Comparison of ENCODE assay signal across 8 cellular contexts in the genomic region with DNA sequence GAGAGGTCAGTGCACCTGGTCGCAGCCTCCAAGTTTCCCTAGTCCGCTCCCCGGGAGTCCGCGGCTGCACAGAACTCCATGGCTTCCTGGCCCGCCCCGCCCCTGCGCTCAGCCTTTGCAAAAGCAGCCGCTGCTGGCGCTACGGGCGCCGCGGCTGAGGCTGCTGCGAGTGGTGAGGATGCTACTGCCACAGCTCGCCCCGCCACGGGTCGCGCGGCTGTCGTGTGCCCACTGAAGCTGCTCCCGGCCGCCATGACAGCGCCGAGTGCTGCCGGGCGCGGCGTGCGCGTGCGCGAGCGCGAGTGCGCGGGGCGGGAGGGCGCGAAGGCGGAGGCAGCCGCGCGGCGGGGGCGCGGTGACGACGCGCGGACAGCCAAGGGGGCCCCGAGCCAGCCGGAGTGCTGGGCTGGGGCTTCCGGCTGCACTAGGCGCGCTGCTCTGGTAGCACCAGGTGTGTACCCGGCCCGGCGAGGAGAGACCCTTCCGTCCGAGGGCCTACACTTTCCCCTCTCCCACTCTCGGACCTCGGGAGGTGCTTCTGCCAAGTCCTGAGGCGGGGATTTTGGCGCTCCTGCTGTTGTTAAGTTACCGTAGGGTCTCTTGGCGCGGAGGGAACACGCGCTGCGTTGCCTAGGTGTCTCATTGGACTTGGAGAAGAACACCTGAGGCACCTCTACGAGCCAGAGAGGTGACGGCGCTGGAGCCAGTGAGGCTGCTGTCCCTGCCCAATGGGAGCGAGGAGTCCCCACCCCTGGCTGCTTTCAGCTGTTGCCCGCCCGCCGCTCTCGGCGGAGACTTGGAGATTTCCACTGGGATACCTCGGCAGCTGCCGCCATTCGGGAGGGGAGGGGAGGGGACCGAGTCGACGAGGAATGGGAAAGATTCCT. TPM values are rescaled to one million over a fixed set of nuclear protein-coding genes. Genes with fewer than 3 reads are reported as not detected.
DNase-seq lines count a peak whose midpoint lies in the region; ATAC-seq, FAIRE-seq and TF ChIP-seq lines count a peak whose summit lies in the region.

No MANE protein-coding gene starts in this region.

- H3K27me3 ChIP-seq in NT2/D1 (ENCODE audit: insufficient read depth, insufficient read length) (no peaks in the 10 kb centered on the region), mucosa of rectum (ENCODE audit: control insufficient read depth in 2 of 2, insufficient read depth in 2 of 2, low read length in 2 of 2) (no peaks in the 10 kb centered on the region)

- H3K4me3 ChIP-seq in NT2/D1 (ENCODE audit: insufficient read length, low read depth) (peak overlapping the region; percentile 85), epithelial cell of proximal tubule (ENCODE audit: low read depth, low read length) (peak overlapping the region; percentile 97), mucosa of rectum (ENCODE audit: low read length in 2 of 2) (peak overlapping the region; percentile 87 to 98)

- DNase-seq in D721Med (ENCODE audit: insufficient read length, low spot score) (peak; percentile 31), HUDEP-2 (lab: John Stamatoyannopoulos, UW; ENCODE audit: unreplicated experiment in 76 of 76) (peak in 71 of 76 experiments; percentile 6 to 91 (median 52)), NT2/D1 (ENCODE audit: low read depth, low spot score) (peak; percentile 40), activated T-cell treated with anti-CD3 and anti-CD28 coated beads for 24 hours (ENCODE audit: low read depth) (peak; percentile 73), epithelial cell of proximal tubule (ENCODE audit: low read depth) (no peak)
- peak; percentile 43 to 58 for DNase-seq in stimulated activated CD8-positive, alpha-beta memory T cell treated with anti-CD3 and anti-CD28 coated beads, Interleukin-4, amount 100 ng/mL, for 4 hours (ENCODE audit: low read depth in 2 of 2, low spot score in 1 of 2)

- H3K36me3 ChIP-seq in NT2/D1 (ENCODE audit: insufficient read depth, insufficient read length, low read length) (peaks cover 4% of the 10 kb centered on the region), mucosa of rectum (ENCODE audit: control insufficient read depth in 2 of 2, insufficient read depth in 2 of 2, low read length in 2 of 2) (no peaks in the 10 kb centered on the region)

- TF ChIP-seq CTCF in D721Med (IDR thresholded peaks at IDR 0.05; ENCODE audit: insufficient read depth, missing control alignments) (no peak), epithelial cell of proximal tubule (conservative IDR thresholded peaks at IDR 0.05; ENCODE audit: low read depth, low read length) (no peak)

- H3K9ac ChIP-seq in NT2/D1 (ENCODE audit: insufficient read length, low read depth) (peak overlapping the region; percentile 93), mucosa of rectum (ENCODE audit: low read depth in 1 of 2, low read length in 2 of 2) (peak overlapping the region; percentile 91)

- no peaks in the 10 kb centered on the region for H3K9me3 ChIP-seq in NT2/D1 (ENCODE audit: insufficient read depth, low read length)
- no peaks in the 10 kb centered on the region for H3K9me3 ChIP-seq in mucosa of rectum (ENCODE audit: control insufficient read depth in 2 of 2, low read length in 2 of 2)

- H3K27ac ChIP-seq in mucosa of rectum (ENCODE audit: low read depth in 2 of 2, low read length in 2 of 2) = peak overlapping the region; percentile 97 to 99

- no peaks in the 10 kb centered on the region for H3K4me1 ChIP-seq in NT2/D1 (ENCODE audit: insufficient read depth, insufficient read length)
- peaks cover 16 to 18% of the 10 kb centered on the region in 2 donors for H3K4me1 ChIP-seq in mucosa of rectum (ENCODE audit: control insufficient read depth in 2 of 2, insufficient read depth in 2 of 2, low read length in 2 of 2)

- ATAC-seq in GM21423 (IDR thresholded peaks at IDR 0.05; ENCODE audit: unreplicated experiment) = peak; percentile 73

- no peak for FAIRE-seq in D721Med (lab: Jason Lieb, UNC)

RNA-seq across cellular contexts. Expression of gene LRBA, which starts 0.6 kb away (rescaled TPM):
- 34.7 and 58.9 TPM in 2 replicates for total RNA-seq in epithelial cell of proximal tubule
